8 cellular contexts compared by ENCODE assay signal in genomic region chr12:96986883-96987523, GRCh38.
DNase-seq lines count a peak whose midpoint lies in the region; ATAC-seq, FAIRE-seq and TF ChIP-seq lines count a peak whose summit lies in the region.

No MANE protein-coding gene starts in this region.

- H3K36me3 ChIP-seq in kidney (ENCODE audit: control insufficient read depth in 1 of 2, insufficient read depth in 2 of 2, low read length in 2 of 2): no peaks in the 10 kb centered on the region

- intact Hi-C loops in kidney (cut with DNase I): no loop called here

- no peaks in the 10 kb centered on the region for H3K9me3 ChIP-seq in kidney (ENCODE audit: control insufficient read depth in 1 of 2, low read length in 2 of 2)

- DNase-seq in stimulated activated CD4-positive, alpha-beta T cell treated with anti-CD3 and anti-CD28 coated beads, Interleukin-12 subunit alpha, Interleukin-12 subunit beta, amount 100 ng/mL, for 4 hours: peak; percentile 6
- no peak for DNase-seq in stimulated activated CD4-positive, alpha-beta T cell treated with anti-CD3 and anti-CD28 coated beads, Interleukin-4, amount 100 ng/mL, for 4 hours
- DNase-seq in NCI-H1436 (lab: John Stamatoyannopoulos, UW) (peak; percentile 51), amniotic epithelial cell (ENCODE audit: low read depth) (peak; percentile 11), kidney (no peak)
- DNase-seq in effector CD8-positive, alpha-beta T cell (lab: John Stamatoyannopoulos, UW): no peak

- peak; percentile 91 for FAIRE-seq in kidney (lab: Jason Lieb, UNC)

- no peak for ATAC-seq in GM18907 (IDR thresholded peaks at IDR 0.05; ENCODE audit: unreplicated experiment)
- ATAC-seq in GM21825 (IDR thresholded peaks at IDR 0.05; ENCODE audit: unreplicated experiment): no peak

- TF ChIP-seq CTCF in kidney (IDR thresholded peaks at IDR 0.05; ENCODE audit: borderline replicate concordance, extremely low read depth, insufficient read depth): peak; percentile 45

- H3K4me3 ChIP-seq in kidney (ENCODE audit: low read length in 2 of 2): no peak overlapping the region

- H3K27ac ChIP-seq in kidney (ENCODE audit: low read depth in 2 of 2, low read length in 2 of 2): no peak overlapping the region

- no peak overlapping the region for H3K9ac ChIP-seq in kidney (ENCODE audit: low read length in 2 of 2)

- peaks cover 0 to 2% of the 10 kb centered on the region in 2 donors for H3K4me1 ChIP-seq in kidney (ENCODE audit: control insufficient read depth in 1 of 2, insufficient read depth in 1 of 2, low read depth in 1 of 2, low read length in 2 of 2)

Comparison
In these comparisons a context has a peak if more than half of its experiments do, and no peak if none do; other contexts are left out.
1. DNase-seq: peak in stimulated activated CD4-positive, alpha-beta T cell treated with anti-CD3 and anti-CD28 coated beads, Interleukin-12 subunit alpha, Interleukin-12 subunit beta, amount 100 ng/mL, for 4 hours (single experiment), NCI-H1436 (single experiment) and amniotic epithelial cell (single experiment); none in stimulated activated CD4-positive, alpha-beta T cell treated with anti-CD3 and anti-CD28 coated beads, Interleukin-4, amount 100 ng/mL, for 4 hours (0 of 2), kidney (single experiment) and effector CD8-positive, alpha-beta T cell (single experiment).